23 cellular contexts compared by ENCODE assay signal in genomic region chr5:159362190-159362589, GRCh38. TPM values are rescaled to one million over a fixed set of nuclear protein-coding genes. Genes with fewer than 3 reads are reported as not detected.
DNase-seq lines count a peak whose midpoint lies in the region; ATAC-seq and TF ChIP-seq lines count a peak whose summit lies in the region.
"Had no signal": no experiment of that assay in that cellular context is flagged by ENCODE, and none has a peak within 500 bp of the region (broad histone marks: within the 10 kb centered on the region; RNA-seq: fewer than 3 reads in every experiment).

No MANE protein-coding gene starts in this region.

- H3K9me3 ChIP-seq in left ventricle myocardium inferior (replicated peaks) (no peaks in the 10 kb centered on the region), upper lobe of right lung (no peaks in the 10 kb centered on the region), sigmoid colon (no peaks in the 10 kb centered on the region)
- H3K9me3 ChIP-seq: pancreas, SJSA1, thoracic aorta had no signal

- no peak for TF ChIP-seq CTCF in left ventricle myocardium inferior (IDR thresholded peaks at IDR 0.05; ENCODE audit: borderline replicate concordance)
- no peak for TF ChIP-seq CTCF in upper lobe of right lung (IDR thresholded peaks at IDR 0.05)
- no peak for TF ChIP-seq CTCF in sigmoid colon (IDR thresholded peaks at IDR 0.05)

- H3K27me3 ChIP-seq in left ventricle myocardium inferior (ENCODE audit: low read depth) (no peaks in the 10 kb centered on the region), upper lobe of right lung (no peaks in the 10 kb centered on the region), sigmoid colon (no peaks in the 10 kb centered on the region)
- H3K27me3 ChIP-seq: pancreas, SJSA1 had no signal

- DNase-seq in Right ventricle myocardium inferior (ENCODE audit: missing footprints), result no peak
- DNase-seq in left ventricle myocardium inferior, result no peak
- DNase-seq in SIG-M5 treated with dmso at 0.1 percent for 504 hours (lab: John Stamatoyannopoulos, UW; ENCODE audit: unreplicated experiment), result peak; percentile 95
- no peak for DNase-seq in left ventricle myocardium superior
- DNase-seq in upper lobe of right lung, result no peak
- DNase-seq in sigmoid colon, result no peak
- DNase-seq in DMS53 (lab: John Stamatoyannopoulos, UW), result no peak
- DNase-seq in activated naive CD4-positive, alpha-beta T cell treated with anti-CD3 and anti-CD28 coated beads, Interleukin-2, amount 50 U/mL, for 72 hours (ENCODE audit: low spot score in 2 of 2), result no peak
- DNase-seq: 8988T; activated CD4-positive, alpha-beta T cell treated with anti-CD3 and anti-CD28 coated beads, Interleukin-2, amount 10 ng/mL, durations not matched to agents 7 days and 5 days; activated naive CD4-positive, alpha-beta T cell treated with anti-CD3 and anti-CD28 coated beads for 36 hours; CD4-positive, CD25-positive, alpha-beta regulatory T cell; DND-41; left colon; NCI-H146; pancreas had no signal

- TF ChIP-seq POLR2A in sigmoid colon (IDR thresholded peaks at IDR 0.05), result no peak

- no peak overlapping the region for H3K27ac Mint-ChIP-seq in activated naive CD4-positive, alpha-beta T cell treated with anti-CD3 and anti-CD28 coated beads, Interleukin-2, amount 50 U/mL, for 72 hours
- H3K27ac Mint-ChIP-seq: activated CD4-positive, alpha-beta T cell treated with anti-CD3 and anti-CD28 coated beads, Interleukin-2, amount 10 ng/mL, durations not matched to agents 7 days and 5 days; activated naive CD4-positive, alpha-beta T cell treated with anti-CD3 and anti-CD28 coated beads for 36 hours; CD4-positive, CD25-positive, alpha-beta regulatory T cell had no signal

- peaks cover 0 to 5% of the 10 kb centered on the region in 2 donors for H3K36me3 Mint-ChIP-seq in activated naive CD4-positive, alpha-beta T cell treated with anti-CD3 and anti-CD28 coated beads, Interleukin-2, amount 50 U/mL, for 72 hours
- H3K36me3 Mint-ChIP-seq: CD4-positive, CD25-positive, alpha-beta regulatory T cell had no signal

- peaks cover 0 to 4% of the 10 kb centered on the region in 2 donors for H3K9me3 Mint-ChIP-seq in activated naive CD4-positive, alpha-beta T cell treated with anti-CD3 and anti-CD28 coated beads, Interleukin-2, amount 50 U/mL, for 72 hours
- H3K9me3 Mint-ChIP-seq: activated naive CD4-positive, alpha-beta T cell treated with anti-CD3 and anti-CD28 coated beads for 36 hours had no signal

- H3K36me3 ChIP-seq in left ventricle myocardium inferior (no peaks in the 10 kb centered on the region), upper lobe of right lung (no peaks in the 10 kb centered on the region), sigmoid colon (no peaks in the 10 kb centered on the region)
- H3K36me3 ChIP-seq: pancreas, SJSA1, thoracic aorta had no signal

- H3K27ac ChIP-seq in left ventricle myocardium inferior (replicated peaks) (no peak overlapping the region), upper lobe of right lung (no peak overlapping the region), sigmoid colon (no peak overlapping the region)
- H3K27ac ChIP-seq: coronary artery, pancreas, SJSA1, thoracic aorta had no signal

- peak; percentile 74 for ATAC-seq in Right ventricle myocardium inferior
- peak; percentile 66 for ATAC-seq in left ventricle myocardium superior
- peak; percentile 91 for ATAC-seq in upper lobe of right lung
- ATAC-seq in activated naive CD4-positive, alpha-beta T cell treated with anti-CD3 and anti-CD28 coated beads, Interleukin-2, amount 50 U/mL, for 72 hours, result no peak
- ATAC-seq: HCT116, left colon had no signal

- no peaks in the 10 kb centered on the region for H3K4me1 ChIP-seq in left ventricle myocardium inferior
- no peaks in the 10 kb centered on the region for H3K4me1 ChIP-seq in upper lobe of right lung
- no peaks in the 10 kb centered on the region for H3K4me1 ChIP-seq in sigmoid colon
- H3K4me1 ChIP-seq: pancreas had no signal

- H3K4me3 ChIP-seq in left ventricle myocardium inferior (no peak overlapping the region), upper lobe of right lung (no peak overlapping the region), sigmoid colon (no peak overlapping the region)
- H3K4me3 ChIP-seq: coronary artery, pancreas, SJSA1, thoracic aorta had no signal

- intact Hi-C loops in Right ventricle myocardium inferior (cut with DNase I), result no loop called here
- intact Hi-C loops in left ventricle myocardium inferior (cut with micrococcal nuclease), result no loop called here
- intact Hi-C loops in left ventricle myocardium superior (cut with micrococcal nuclease), result no loop called here
- intact Hi-C loops in upper lobe of right lung (cut with DNase I), result no loop called here
- intact Hi-C loops in sigmoid colon (cut with DNase I), result no loop called here

- TF ChIP-seq EP300 in sigmoid colon (IDR thresholded peaks at IDR 0.05), result no peak

RNA-seq across cellular contexts. Expression of gene IL12B, which starts 31.9 kb away (rescaled TPM):
- not detected for total RNA-seq in Right ventricle myocardium inferior
- total RNA-seq in left ventricle myocardium inferior, result not detected
- not detected for total RNA-seq in left ventricle myocardium superior
- total RNA-seq in upper lobe of right lung, result not detected
- not detected for total RNA-seq in sigmoid colon
- polyA plus RNA-seq in sigmoid colon, result not detected
- under 1 TPM in 1 of 2 donors, not detected in 1; 0.08 TPM for total RNA-seq in activated naive CD4-positive, alpha-beta T cell treated with anti-CD3 and anti-CD28 coated beads, Interleukin-2, amount 50 U/mL, for 72 hours
- total RNA-seq: activated CD4-positive, alpha-beta T cell treated with anti-CD3 and anti-CD28 coated beads, Interleukin-2, amount 10 ng/mL, durations not matched to agents 7 days and 5 days; activated naive CD4-positive, alpha-beta T cell treated with anti-CD3 and anti-CD28 coated beads for 36 hours; CD4-positive, CD25-positive, alpha-beta regulatory T cell; endothelial cell of umbilical vein; fibroblast of villous mesenchyme; left colon; LHCN-M2; pancreas; thoracic aorta had no signal
- polyA plus RNA-seq: CD4-positive, CD25-positive, alpha-beta regulatory T cell; endothelial cell of umbilical vein; pancreas had no signal

Comparison
In these comparisons a context has a peak if more than half of its experiments do, and no peak if none do; other contexts are left out.
1. ATAC-seq: peak in Right ventricle myocardium inferior (single experiment), left ventricle myocardium superior (single experiment) and upper lobe of right lung (single experiment); none in activated naive CD4-positive, alpha-beta T cell treated with anti-CD3 and anti-CD28 coated beads, Interleukin-2, amount 50 U/mL, for 72 hours (0 of 2).